8 cellular contexts compared by ENCODE assay signal in genomic region chr19:1847684-1848398, GRCh38. TPM values are rescaled to one million over a fixed set of nuclear protein-coding genes. Genes with fewer than 3 reads are reported as not detected.
DNase-seq lines count a peak whose midpoint lies in the region; ATAC-seq and TF ChIP-seq lines count a peak whose summit lies in the region.

No MANE protein-coding gene starts in this region.

- H3K36me3 ChIP-seq in heart left ventricle (peaks cover 0 to 11% (median 0%) of the 10 kb centered on the region in 9 donors), rectal smooth muscle tissue (ENCODE audit: control insufficient read depth, insufficient read depth, low read length) (no peaks in the 10 kb centered on the region)

- H3K4me1 Mint-ChIP-seq in CD4-positive, alpha-beta T cell (ENCODE audit: low read depth) = peaks cover 56% of the 10 kb centered on the region
- H3K4me1 Mint-ChIP-seq in activated T-helper 1 cell treated with anti-CD3 and anti-CD28 coated beads, Interleukin-12 subunit alpha, Interleukin-12 subunit beta, Interleukin-2, Interleukin-4 antibody, amounts not matched to agents 30 ng/mL and 10 ng/mL and 1 ng/mL, durations not matched to agents 14 hours and 24 hours and 36 hours (ENCODE audit: low read depth) = peaks cover 33% of the 10 kb centered on the region

- H3K27me3 Mint-ChIP-seq in CD4-positive, alpha-beta T cell = no peaks in the 10 kb centered on the region
- no peaks in the 10 kb centered on the region for H3K27me3 Mint-ChIP-seq in activated T-helper 1 cell treated with anti-CD3 and anti-CD28 coated beads, Interleukin-12 subunit alpha, Interleukin-12 subunit beta, Interleukin-2, Interleukin-4 antibody, amounts not matched to agents 30 ng/mL and 10 ng/mL and 1 ng/mL, durations not matched to agents 14 hours and 24 hours and 36 hours (ENCODE audit: insufficient read depth)

- ATAC-seq in CD4-positive, alpha-beta T cell (ENCODE audit: poor library complexity) = peak; percentile 5
- ATAC-seq in GM21367 (IDR thresholded peaks at IDR 0.05; ENCODE audit: unreplicated experiment) (peak; percentile 2), heart left ventricle (peak in 3 of 4 donors; percentile 6 to 20 (median 8)), GM18873 (IDR thresholded peaks at IDR 0.05; ENCODE audit: low FRiP score, unreplicated experiment) (no peak)

- intact Hi-C loops in CD4-positive, alpha-beta T cell (cut with DNase I, micrococcal nuclease) = loop anchor here in 1 of 2 experiments (2.0 kb wide), 1 partner anchor 15 kb away; the partner anchor contains the start of gene KLF16
- intact Hi-C loops in activated T-helper 1 cell treated with anti-CD3 and anti-CD28 coated beads, Interleukin-12 subunit alpha, Interleukin-12 subunit beta, Interleukin-2, Interleukin-4 antibody, amounts not matched to agents 30 ng/mL and 10 ng/mL and 1 ng/mL, durations not matched to agents 14 hours and 24 hours and 36 hours (cut with micrococcal nuclease) = loop anchor here (1.0 to 2.0 kb wide), 5 partner anchors 36 to 255 kb away; partner anchors contain the start of genes ABHD17A, ADAT3, ATP8B3 and MBD3
- intact Hi-C loops in heart left ventricle (cut with DNase I) = no loop called here

- peaks cover 14 to 62% (median 47%) of the 10 kb centered on the region in 12 donors for H3K4me1 ChIP-seq in heart left ventricle
- peaks cover 11% of the 10 kb centered on the region for H3K4me1 ChIP-seq in rectal smooth muscle tissue (ENCODE audit: control insufficient read depth, insufficient read depth, low read length)

- no peak for DNase-seq in CD4-positive, alpha-beta T cell
- peak; percentile 62 for DNase-seq in HuH-7.5 (ENCODE audit: low spot score)
- DNase-seq in activated T-helper 1 cell treated with anti-CD3 and anti-CD28 coated beads, Interleukin-12 subunit alpha, Interleukin-12 subunit beta, Interleukin-2, Interleukin-4 antibody, amounts not matched to agents 30 ng/mL and 10 ng/mL and 1 ng/mL, durations not matched to agents 14 hours and 24 hours and 36 hours (ENCODE audit: low spot score) = no peak
- peak in 4 of 5 donors; percentile 42 to 68 (median 58) for DNase-seq in heart left ventricle
- no peak for DNase-seq in hippocampal formation (lab: John Stamatoyannopoulos, UW)

- POLR2A ChIA-PET in CD4-positive, alpha-beta T cell (lab: Charles Lee) = interaction anchor here (1.3 kb wide), 1 partner anchor 578 kb away, joined by 3 read pairs; no protein-coding TSS in a partner anchor

- peak overlapping the region; percentile 93 for H3K4me3 Mint-ChIP-seq in CD4-positive, alpha-beta T cell
- peak overlapping the region; percentile 92 for H3K4me3 Mint-ChIP-seq in activated T-helper 1 cell treated with anti-CD3 and anti-CD28 coated beads, Interleukin-12 subunit alpha, Interleukin-12 subunit beta, Interleukin-2, Interleukin-4 antibody, amounts not matched to agents 30 ng/mL and 10 ng/mL and 1 ng/mL, durations not matched to agents 14 hours and 24 hours and 36 hours

- no peak for TF ChIP-seq CTCF in CD4-positive, alpha-beta T cell (IDR thresholded peaks at IDR 0.05)
- no peak for TF ChIP-seq CTCF in heart left ventricle (IDR thresholded peaks at IDR 0.05)

- H3K9ac ChIP-seq in rectal smooth muscle tissue (ENCODE audit: low read length) = peak overlapping the region; percentile 71

- peaks cover 17% of the 10 kb centered on the region for H3K36me3 Mint-ChIP-seq in CD4-positive, alpha-beta T cell (ENCODE audit: low read depth)
- peaks cover 8% of the 10 kb centered on the region for H3K36me3 Mint-ChIP-seq in activated T-helper 1 cell treated with anti-CD3 and anti-CD28 coated beads, Interleukin-12 subunit alpha, Interleukin-12 subunit beta, Interleukin-2, Interleukin-4 antibody, amounts not matched to agents 30 ng/mL and 10 ng/mL and 1 ng/mL, durations not matched to agents 14 hours and 24 hours and 36 hours (ENCODE audit: low read depth)

- no peaks in the 10 kb centered on the region for H3K27me3 ChIP-seq in CD4-positive, alpha-beta T cell (ENCODE audit: control insufficient read depth, insufficient read depth, low read length)
- H3K27me3 ChIP-seq in heart left ventricle = peaks cover 0 to 7% (median 0%) of the 10 kb centered on the region in 9 donors
- no peaks in the 10 kb centered on the region for H3K27me3 ChIP-seq in rectal smooth muscle tissue (ENCODE audit: control insufficient read depth, insufficient read depth, low read length)

- 0% methylated on average over 10 to 72 of the region's 72 CpGs for WGBS in heart left ventricle, 4 donors

- CTCF ChIA-PET in CD4-positive, alpha-beta T cell (lab: Charles Lee) = interaction anchor here (1.3 kb wide), 1 partner anchor 22 kb away, joined by 5 read pairs; no protein-coding TSS in a partner anchor

- H3K4me3 ChIP-seq in heart left ventricle (peak overlapping the region; percentile 70 to 100 (median 97)), rectal smooth muscle tissue (ENCODE audit: low read length) (peak overlapping the region; percentile 92)

- H3K27ac ChIP-seq in CD4-positive, alpha-beta T cell (ENCODE audit: low read depth, low read length) = peak overlapping the region; percentile 98
- H3K27ac ChIP-seq in heart left ventricle (peak overlapping the region; percentile 97 to 100 (median 99)), rectal smooth muscle tissue (ENCODE audit: low read depth, low read length) (peak overlapping the region; percentile 99)

- H3K9me3 ChIP-seq in CD4-positive, alpha-beta T cell (ENCODE audit: control insufficient read depth, low read length) = no peaks in the 10 kb centered on the region
- no peaks in the 10 kb centered on the region for H3K9me3 ChIP-seq in heart left ventricle

- no peak for TF ChIP-seq POLR2A in heart left ventricle (IDR thresholded peaks at IDR 0.05)

- H3K9me3 Mint-ChIP-seq in CD4-positive, alpha-beta T cell = no peaks in the 10 kb centered on the region
- H3K9me3 Mint-ChIP-seq in activated T-helper 1 cell treated with anti-CD3 and anti-CD28 coated beads, Interleukin-12 subunit alpha, Interleukin-12 subunit beta, Interleukin-2, Interleukin-4 antibody, amounts not matched to agents 30 ng/mL and 10 ng/mL and 1 ng/mL, durations not matched to agents 14 hours and 24 hours and 36 hours = no peaks in the 10 kb centered on the region

- peak overlapping the region; percentile 93 for H3K27ac Mint-ChIP-seq in CD4-positive, alpha-beta T cell
- H3K27ac Mint-ChIP-seq in activated T-helper 1 cell treated with anti-CD3 and anti-CD28 coated beads, Interleukin-12 subunit alpha, Interleukin-12 subunit beta, Interleukin-2, Interleukin-4 antibody, amounts not matched to agents 30 ng/mL and 10 ng/mL and 1 ng/mL, durations not matched to agents 14 hours and 24 hours and 36 hours = peak overlapping the region; percentile 98

RNA-seq across cellular contexts. Expression of gene REXO1, which starts 0.4 kb away (rescaled TPM):
- 100 to 1,000 TPM; 106 to 114 TPM for total RNA-seq in CD4-positive, alpha-beta T cell
- 64.5 and 70.5 TPM in 2 replicates for total RNA-seq in activated T-helper 1 cell treated with anti-CD3 and anti-CD28 coated beads, Interleukin-12 subunit alpha, Interleukin-12 subunit beta, Interleukin-2, Interleukin-4 antibody, amounts not matched to agents 30 ng/mL and 10 ng/mL and 1 ng/mL, durations not matched to agents 14 hours and 24 hours and 36 hours
- total RNA-seq in heart left ventricle = 10 to 100 TPM; 13.2 to 22.4 (median 16.5) TPM
- polyA plus RNA-seq in heart left ventricle = 10 to 100 TPM; 16.3 to 16.4 TPM

RNA-seq across cellular contexts. Expression of gene KLF16, which starts 15.5 kb away (rescaled TPM):
- total RNA-seq in CD4-positive, alpha-beta T cell = 10 to 100 TPM; 83.8 to 89.2 TPM
- 34.5 and 39.1 TPM in 2 replicates for total RNA-seq in activated T-helper 1 cell treated with anti-CD3 and anti-CD28 coated beads, Interleukin-12 subunit alpha, Interleukin-12 subunit beta, Interleukin-2, Interleukin-4 antibody, amounts not matched to agents 30 ng/mL and 10 ng/mL and 1 ng/mL, durations not matched to agents 14 hours and 24 hours and 36 hours
- 10 to 100 TPM in 4 of 9 donors, 1 to 10 TPM in 5; 2.9 to 19.7 (median 9.2) TPM for total RNA-seq in heart left ventricle
- 10 to 100 TPM in 1 of 2 donors, 1 to 10 TPM in 1; 3.5 to 10.2 TPM for polyA plus RNA-seq in heart left ventricle

RNA-seq across cellular contexts. Expression of gene ATP8B3, which starts 35.8 kb away (rescaled TPM):
- total RNA-seq in CD4-positive, alpha-beta T cell = 1 to 10 TPM; 2.5 to 3.2 TPM
- 4.1 and 5.0 TPM in 2 replicates for total RNA-seq in activated T-helper 1 cell treated with anti-CD3 and anti-CD28 coated beads, Interleukin-12 subunit alpha, Interleukin-12 subunit beta, Interleukin-2, Interleukin-4 antibody, amounts not matched to agents 30 ng/mL and 10 ng/mL and 1 ng/mL, durations not matched to agents 14 hours and 24 hours and 36 hours
- 1 to 10 TPM in 3 of 9 donors, under 1 TPM in 6; 0.19 to 3.5 (median 0.72) TPM for total RNA-seq in heart left ventricle
- under 1 TPM; 0.42 to 0.78 TPM for polyA plus RNA-seq in heart left ventricle

RNA-seq across cellular contexts. Expression of gene ABHD17A, which starts 37.5 kb away (rescaled TPM):
- total RNA-seq in CD4-positive, alpha-beta T cell = 100 to 1,000 TPM; 156 to 172 TPM
- 115 TPM in 2 replicates for total RNA-seq in activated T-helper 1 cell treated with anti-CD3 and anti-CD28 coated beads, Interleukin-12 subunit alpha, Interleukin-12 subunit beta, Interleukin-2, Interleukin-4 antibody, amounts not matched to agents 30 ng/mL and 10 ng/mL and 1 ng/mL, durations not matched to agents 14 hours and 24 hours and 36 hours
- total RNA-seq in heart left ventricle = 100 to 1,000 TPM in 2 of 9 donors, 10 to 100 TPM in 7; 48.5 to 121 (median 52.0) TPM
- 100 to 1,000 TPM in 1 of 2 donors, 10 to 100 TPM in 1; 64.1 to 116 TPM for polyA plus RNA-seq in heart left ventricle

RNA-seq across cellular contexts. Expression of gene ADAT3, which starts 57.4 kb away (rescaled TPM):
- total RNA-seq in CD4-positive, alpha-beta T cell = 1 to 10 TPM; 7.9 to 8.2 TPM
- total RNA-seq in activated T-helper 1 cell treated with anti-CD3 and anti-CD28 coated beads, Interleukin-12 subunit alpha, Interleukin-12 subunit beta, Interleukin-2, Interleukin-4 antibody, amounts not matched to agents 30 ng/mL and 10 ng/mL and 1 ng/mL, durations not matched to agents 14 hours and 24 hours and 36 hours = 8.4 and 9.6 TPM in 2 replicates
- total RNA-seq in heart left ventricle = 1 to 10 TPM; 1.2 to 5.1 (median 1.9) TPM
- polyA plus RNA-seq in heart left ventricle = 1 to 10 TPM; 1.6 to 3.1 TPM

Comparison
In these comparisons a context has a peak if more than half of its experiments do, and no peak if none do; other contexts are left out.
1. DNase-seq: peak in HuH-7.5 (single experiment) and heart left ventricle (4 of 5); none in CD4-positive, alpha-beta T cell (0 of 10), activated T-helper 1 cell treated with anti-CD3 and anti-CD28 coated beads, Interleukin-12 subunit alpha, Interleukin-12 subunit beta, Interleukin-2, Interleukin-4 antibody, amounts not matched to agents 30 ng/mL and 10 ng/mL and 1 ng/mL, durations not matched to agents 14 hours and 24 hours and 36 hours (single experiment) and hippocampal formation (0 of 2).
2. Peak in every context shown above with its lines, with median percentiles within 50 percentile points of each other: H3K27ac ChIP-seq.